1 cellular context compared by ENCODE assay signal in genomic region chr3:71579301-71579933, GRCh38.
TF ChIP-seq lines count a peak whose summit lies in the region.

No MANE protein-coding gene starts in this region.

TF ChIP-seq in HepG2, 621 proteins besides CTCF, POLR2A, EP300 and RAD21 (continued from another document):
- TF ChIP-seq ZNF414 (CRISPR knock-in tag; IDR thresholded peaks at IDR 0.05) (no peak), RFX3 (CRISPR knock-in tag; IDR thresholded peaks at IDR 0.05) (no peak), ZBTB49 (CRISPR knock-in tag; IDR thresholded peaks at IDR 0.05; ENCODE audit: borderline replicate concordance) (no peak), MYC (CRISPR knock-in tag; IDR thresholded peaks at IDR 0.05; ENCODE audit: borderline replicate concordance) (no peak), ZNF33B (CRISPR knock-in tag; IDR thresholded peaks at IDR 0.05) (no peak), KLF11 (CRISPR knock-in tag; IDR thresholded peaks at IDR 0.05) (no peak), ZIK1 (CRISPR knock-in tag; IDR thresholded peaks at IDR 0.05; ENCODE audit: borderline replicate concordance, low read depth) (no peak), FOXC1 (CRISPR knock-in tag; IDR thresholded peaks at IDR 0.05; ENCODE audit: borderline replicate concordance) (no peak), HCFC1 (IDR thresholded peaks at IDR 0.05; ENCODE audit: low read depth, low read length) (no peak), NFKBIZ (CRISPR knock-in tag; IDR thresholded peaks at IDR 0.05) (no peak)
